Comparison of ENCODE assay signal across 6 cellular contexts in genomic region chr15:40845511-40846284, GRCh38. TPM values are rescaled to one million over a fixed set of nuclear protein-coding genes. Genes with fewer than 3 reads are reported as not detected.
DNase-seq lines count a peak whose midpoint lies in the region; ATAC-seq and TF ChIP-seq lines count a peak whose summit lies in the region.

No MANE protein-coding gene starts in this region.

- no peak for ATAC-seq in GM21786 (IDR thresholded peaks at IDR 0.05; ENCODE audit: unreplicated experiment)

- TF ChIP-seq CTCF in CD14-positive monocyte (IDR thresholded peaks at IDR 0.05) = no peak

- intact Hi-C loops in CD14-positive monocyte (cut with micrococcal nuclease) = no loop called here

- H3K27me3 Mint-ChIP-seq in CD14-positive monocyte (ENCODE audit: low read depth in 3 of 3) (peaks cover 9 to 37% (median 18%) of the 10 kb centered on the region in 3 donors), immature natural killer cell (ENCODE audit: low read depth in 3 of 3) (peaks cover 5 to 18% (median 8%) of the 10 kb centered on the region in 3 donors)

- peaks cover 0 to 6% (median 2%) of the 10 kb centered on the region in 7 donors for H3K9me3 Mint-ChIP-seq in CD14-positive monocyte
- H3K9me3 Mint-ChIP-seq in immature natural killer cell = no peaks in the 10 kb centered on the region

- no peak for DNase-seq in CD14-positive monocyte (ENCODE audit: low spot score)
- peak; percentile 57 for DNase-seq in NCI-H510A (lab: John Stamatoyannopoulos, UW)
- DNase-seq in immature natural killer cell = no peak
- no peak for DNase-seq in NCI-H1436 treated with DMSO at 0.1 percent for 48 hours (lab: John Stamatoyannopoulos, UW)
- DNase-seq in DMS114 treated with DMSO at 0.1 percent for 48 hours (lab: John Stamatoyannopoulos, UW; ENCODE audit: unreplicated experiment) = no peak

- H3K4me1 Mint-ChIP-seq in CD14-positive monocyte (peaks cover 40% of the 10 kb centered on the region), immature natural killer cell (peaks cover 12 to 13% of the 10 kb centered on the region in 2 donors)

- H3K36me3 Mint-ChIP-seq in CD14-positive monocyte (peaks cover 11 to 19% of the 10 kb centered on the region in 2 donors), immature natural killer cell (no peaks in the 10 kb centered on the region)

- H3K27ac Mint-ChIP-seq in CD14-positive monocyte (peak overlapping the region in 4 of 7 donors; percentile 41 to 96 (median 51)), immature natural killer cell (no peak overlapping the region)

- H3K4me3 Mint-ChIP-seq in CD14-positive monocyte (peak overlapping the region; percentile 97 to 99), immature natural killer cell (peak overlapping the region; percentile 35 to 52 (median 44))

RNA-seq across cellular contexts. Expression of gene SPINT1, which starts 1.9 kb away (rescaled TPM):
- polyA plus RNA-seq in CD14-positive monocyte = 10 to 100 TPM; 17.1 to 21.5 TPM
- polyA plus RNA-seq in immature natural killer cell = 1 to 10 TPM in 2 of 3 donors, under 1 TPM in 1; 0.48 to 3.9 (median 1.8) TPM

RNA-seq across cellular contexts. Expression of gene PPP1R14D, which starts 17.2 kb away (rescaled TPM):
- polyA plus RNA-seq in CD14-positive monocyte (not detected), immature natural killer cell (not detected)

RNA-seq across cellular contexts. Expression of gene RHOV, which starts 28.3 kb away (rescaled TPM):
- polyA plus RNA-seq in CD14-positive monocyte (not detected), immature natural killer cell (not detected)

RNA-seq across cellular contexts. Expression of gene DNAJC17, which starts 38.4 kb away (rescaled TPM):
- polyA plus RNA-seq in CD14-positive monocyte (10 to 100 TPM; 15.7 to 21.5 TPM), immature natural killer cell (10 to 100 TPM; 25.6 to 62.8 (median 34.7) TPM)

RNA-seq across cellular contexts. Expression of gene ZFYVE19, which starts 38.8 kb away (rescaled TPM):
- polyA plus RNA-seq in CD14-positive monocyte (10 to 100 TPM in 1 of 2 donors, 1 to 10 TPM in 1; 8.2 to 10.3 TPM), immature natural killer cell (10 to 100 TPM; 12.8 to 22.0 (median 20.9) TPM)

Comparison
In these comparisons a context has a peak if more than half of its experiments do, and no peak if none do; other contexts are left out.
1. H3K27ac Mint-ChIP-seq: peak in CD14-positive monocyte (4 of 7); none in immature natural killer cell (0 of 6).